ENCODE assay signal across 12 cellular contexts in the genomic region with DNA sequence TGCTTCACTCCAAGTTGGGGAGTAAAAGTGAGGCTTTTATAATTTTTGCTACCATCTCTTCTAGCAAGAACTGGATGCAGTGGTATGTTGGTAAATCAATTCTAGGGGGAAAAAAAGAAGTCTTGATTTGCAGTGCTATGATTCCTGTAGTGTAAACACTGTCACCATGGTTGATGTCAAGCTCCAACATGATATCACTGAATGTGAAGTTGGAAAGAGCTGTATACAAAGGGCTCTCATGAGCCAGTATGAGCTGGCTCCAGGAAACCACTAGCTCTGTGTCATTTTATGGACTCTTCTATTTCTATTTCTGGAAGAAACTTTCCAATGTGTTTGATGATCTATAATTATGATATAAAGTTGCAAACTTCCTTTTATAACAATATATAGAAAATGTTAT.
DNase-seq lines count a peak whose midpoint lies in the region; TF ChIP-seq lines count a peak whose summit lies in the region.
"Had no signal": no experiment of that assay in that cellular context is flagged by ENCODE, and none has a peak within 500 bp of the region (broad histone marks: within the 10 kb centered on the region; RNA-seq: fewer than 3 reads in every experiment).

No MANE protein-coding gene starts in this region.

- H3K4me1 ChIP-seq in HEK293 (ENCODE audit: control insufficient read depth, insufficient read depth, low read length), result no peaks in the 10 kb centered on the region
- H3K4me1 ChIP-seq: A549, BE2C had no signal

- TF ChIP-seq CTCF in HEK293 (tag by site-specific recombination; IDR thresholded peaks at IDR 0.05), result no peak

- no peaks in the 10 kb centered on the region for H3K36me3 ChIP-seq in HEK293 (ENCODE audit: control insufficient read depth in 2 of 2, insufficient read depth in 1 of 2, low read length in 2 of 2)
- H3K36me3 ChIP-seq: BE2C had no signal

- no peaks in the 10 kb centered on the region for H3K9me3 ChIP-seq in HEK293 (ENCODE audit: control insufficient read depth, insufficient read depth, low read depth, low read length)
- H3K9me3 ChIP-seq: A549, BE2C had no signal

- no peak overlapping the region for H3K27ac ChIP-seq in HEK293 (ENCODE audit: extremely low read depth, low read depth, low read length)
- H3K27ac ChIP-seq in epithelial cell of prostate, result no peak overlapping the region
- H3K27ac ChIP-seq: A549, C4-2B, GM23248 had no signal

- no peak overlapping the region for H3K4me3 ChIP-seq in HEK293 (ENCODE audit: low read depth, low read length)
- H3K4me3 ChIP-seq: A549, GM23248 had no signal

- CTCF ChIA-PET in HEK293 (lab: Yijun Ruan, JAX), result interaction anchor here (0.6 to 1.0 kb wide), 4 partner anchors 114 to 712 kb away, joined by 3 to 4 read pairs (median 3); no protein-coding TSS in a partner anchor

- DNase-seq in HT1080 (ENCODE audit: low read depth) (peak; percentile 27), epithelial cell of prostate (ENCODE audit: low read depth, low spot score) (peak; percentile 26), renal cortical epithelial cell (ENCODE audit: low read depth) (peak; percentile 9), retina (no peak), kidney glomerular epithelial cell (lab: John Stamatoyannopoulos, UW) (no peak)
- DNase-seq: BE2C; CD4-positive, alpha-beta memory T cell; GF-D8; GM23248 had no signal

- POLR2A ChIA-PET in HEK293 (lab: Yijun Ruan, JAX), result no interaction called here

TF ChIP-seq in HEK293, 187 proteins besides CTCF, POLR2A, EP300 and RAD21:
- no peak for TF ChIP-seq ZNF335 (tag by site-specific recombination; conservative IDR thresholded peaks at IDR 0.05)
- TF ChIP-seq, protein P1, sequence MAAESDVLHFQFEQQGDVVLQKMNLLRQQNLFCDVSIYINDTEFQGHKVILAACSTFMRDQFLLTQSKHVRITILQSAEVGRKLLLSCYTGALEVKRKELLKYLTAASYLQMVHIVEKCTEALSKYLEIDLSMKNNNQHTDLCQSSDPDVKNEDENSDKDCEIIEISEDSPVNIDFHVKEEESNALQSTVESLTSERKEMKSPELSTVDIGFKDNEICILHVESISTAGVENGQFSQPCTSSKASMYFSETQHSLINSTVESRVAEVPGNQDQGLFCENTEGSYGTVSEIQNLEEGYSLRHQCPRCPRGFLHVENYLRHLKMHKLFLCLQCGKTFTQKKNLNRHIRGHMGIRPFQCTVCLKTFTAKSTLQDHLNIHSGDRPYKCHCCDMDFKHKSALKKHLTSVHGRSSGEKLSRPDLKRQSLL (tag by site-specific recombination; IDR thresholded peaks at IDR 0.05), result peak; percentile 46; the same call in 1 of the 2 replicates

Comparison
In these comparisons a context has a peak if more than half of its experiments do, and no peak if none do; other contexts are left out.
1. DNase-seq: peak in HT1080 (single experiment), epithelial cell of prostate (single experiment) and renal cortical epithelial cell (single experiment); none in retina (single experiment) and kidney glomerular epithelial cell (single experiment).